Comparison of ENCODE assay signal across 22 cellular contexts in the genomic region with DNA sequence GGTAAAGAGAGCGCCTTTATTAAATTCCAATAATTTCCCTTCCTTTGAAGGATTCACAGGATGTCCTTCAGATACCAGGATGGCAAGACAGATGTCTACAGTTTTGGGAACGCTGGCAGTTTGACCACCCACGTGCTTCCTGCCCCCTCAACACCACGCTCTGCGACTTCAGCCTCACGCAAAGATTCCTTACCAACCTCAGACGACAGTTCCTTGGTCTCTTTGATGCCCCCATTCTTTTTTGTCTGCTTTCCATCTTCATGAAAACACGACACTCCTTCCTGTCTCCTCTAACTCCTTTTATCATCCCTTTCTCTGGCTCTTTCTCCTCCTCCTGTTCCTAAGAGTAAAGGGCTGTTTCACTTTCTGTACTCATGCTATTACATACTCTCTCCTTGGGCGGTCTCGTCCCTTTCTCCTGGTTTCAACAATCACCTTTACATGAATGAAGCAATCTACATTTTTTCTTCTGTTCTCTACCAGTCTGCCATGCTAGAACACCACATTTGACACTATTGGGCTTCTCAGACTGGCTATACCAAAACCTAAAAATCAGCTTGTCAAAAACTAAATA.
DNase-seq lines count a peak whose midpoint lies in the region; ATAC-seq, FAIRE-seq and TF ChIP-seq lines count a peak whose summit lies in the region.
"Had no signal": no experiment of that assay in that cellular context is flagged by ENCODE, and none has a peak within 500 bp of the region (broad histone marks: within the 10 kb centered on the region; RNA-seq: fewer than 3 reads in every experiment).

No MANE protein-coding gene starts in this region.

- H3K9me3 Mint-ChIP-seq in activated T-cell treated with anti-CD3 and anti-CD28 coated beads, Interleukin-2, amount 50 U/mL, for 72 hours, result no peaks in the 10 kb centered on the region
- H3K9me3 Mint-ChIP-seq in T-cell (no peaks in the 10 kb centered on the region), immature natural killer cell (no peaks in the 10 kb centered on the region)

- peaks cover 31% of the 10 kb centered on the region for H3K4me1 Mint-ChIP-seq in activated T-cell treated with anti-CD3 and anti-CD28 coated beads, Interleukin-2, amount 50 U/mL, for 72 hours (ENCODE audit: low read depth)
- peaks cover 48 to 54% (median 52%) of the 10 kb centered on the region in 3 donors for H3K4me1 Mint-ChIP-seq in T-cell
- H3K4me1 Mint-ChIP-seq in immature natural killer cell, result peaks cover 44 to 64% of the 10 kb centered on the region in 2 donors

- TF ChIP-seq POLR2A in upper lobe of left lung (IDR thresholded peaks at IDR 0.05), result no peak

- H3K27ac ChIP-seq in upper lobe of left lung, result peak overlapping the region in 1 of 4 donors; percentile 28
- H3K27ac ChIP-seq: psoas muscle, thoracic aorta had no signal

- no peaks in the 10 kb centered on the region for H3K27me3 Mint-ChIP-seq in activated T-cell treated with anti-CD3 and anti-CD28 coated beads, Interleukin-2, amount 50 U/mL, for 72 hours (ENCODE audit: low read depth)
- H3K27me3 Mint-ChIP-seq in T-cell (no peaks in the 10 kb centered on the region), immature natural killer cell (ENCODE audit: low read depth in 3 of 3) (peaks cover 0 to 6% (median 5%) of the 10 kb centered on the region in 3 donors)

- H3K36me3 Mint-ChIP-seq in activated T-cell treated with anti-CD3 and anti-CD28 coated beads, Interleukin-2, amount 50 U/mL, for 72 hours (ENCODE audit: insufficient read depth in 2 of 2), result peaks cover 11 to 23% of the 10 kb centered on the region in 2 donors
- H3K36me3 Mint-ChIP-seq in T-cell (peaks cover 34% of the 10 kb centered on the region), immature natural killer cell (peaks cover 18 to 36% (median 30%) of the 10 kb centered on the region in 3 donors)

- no peak for DNase-seq in activated T-cell treated with anti-CD3 and anti-CD28 coated beads, Interleukin-2, amount 50 U/mL, for 72 hours
- no peak for DNase-seq in activated T-cell treated with anti-CD3 and anti-CD28 coated beads, Interleukin-2, amount 50 U/mL, for 1 hour
- DNase-seq in T-cell (no peak), immature natural killer cell (no peak), HTR-8/SVneo (ENCODE audit: insufficient read length, low spot score) (no peak), upper lobe of left lung (no peak), epidermal melanocyte (ENCODE audit: insufficient read length, low spot score) (no peak)
- no peak for DNase-seq in stimulated activated naive CD8-positive, alpha-beta T cell treated with anti-CD3 and anti-CD28 coated beads, Interleukin-15, Interleukin-2, amounts not matched to agents 100 U/mL and 50 U/mL, for 24 hours
- DNase-seq: activated CD4-positive, CD25-positive, alpha-beta regulatory T cell; activated CD8-positive, alpha-beta memory T cell treated with anti-CD3 and anti-CD28 coated beads, Interleukin-2, amount 50 U/mL, for 48 hours; dorsolateral prefrontal cortex; foreskin melanocyte; kidney; mammary epithelial cell; MM.1S; NCI-H1436 treated with DMSO at 0.1 percent for 48 hours; NCI-H774; psoas muscle; SHP77; small intestine had no signal

- H3K4me1 ChIP-seq in upper lobe of left lung, result no peaks in the 10 kb centered on the region
- H3K4me1 ChIP-seq: HAP-1, psoas muscle had no signal

- peak; percentile 36 to 39 for ATAC-seq in activated T-cell treated with anti-CD3 and anti-CD28 coated beads, Interleukin-2, amount 50 U/mL, for 72 hours (replicated peaks in 1 of 2)
- ATAC-seq in T-cell (replicated peaks in 1 of 4) (peak in 2 of 4 experiments; percentile 28 to 36), upper lobe of left lung (ENCODE audit: low FRiP score in 2 of 2) (no peak)
- peak; percentile 36 for ATAC-seq in stimulated activated naive CD8-positive, alpha-beta T cell treated with anti-CD3 and anti-CD28 coated beads, Interleukin-15, Interleukin-2, amounts not matched to agents 100 U/mL and 50 U/mL, for 24 hours
- ATAC-seq: psoas muscle had no signal

- 74 to 77% methylated on average over 10 of the region's 10 CpGs for WGBS in upper lobe of left lung, 2 donors

- POLR2A ChIA-PET in T-cell (lab: Charles Lee), result no interaction called here

- CTCF ChIA-PET in T-cell (lab: Charles Lee), result interaction anchor here (0.6 to 1.2 kb wide), 8 partner anchors 10 to 217 kb away, joined by 3 to 7 read pairs (median 4); no protein-coding TSS in a partner anchor

- H3K27me3 ChIP-seq in upper lobe of left lung, result no peaks in the 10 kb centered on the region
- H3K27me3 ChIP-seq: dorsolateral prefrontal cortex had no signal

- no peak for TF ChIP-seq EP300 in upper lobe of left lung (IDR thresholded peaks at IDR 0.05)

- H3K4me3 Mint-ChIP-seq in activated T-cell treated with anti-CD3 and anti-CD28 coated beads, Interleukin-2, amount 50 U/mL, for 72 hours, result peak overlapping the region; percentile 37 to 72
- peak overlapping the region; percentile 0 to 44 (median 3) for H3K4me3 Mint-ChIP-seq in T-cell
- H3K4me3 Mint-ChIP-seq in immature natural killer cell, result no peak overlapping the region

- H3K4me3 ChIP-seq in upper lobe of left lung, result no peak overlapping the region
- H3K4me3 ChIP-seq: dorsolateral prefrontal cortex, HAP-1, psoas muscle, thoracic aorta had no signal

- peak overlapping the region; percentile 71 for H3K27ac Mint-ChIP-seq in activated T-cell treated with anti-CD3 and anti-CD28 coated beads, Interleukin-2, amount 50 U/mL, for 72 hours
- H3K27ac Mint-ChIP-seq in T-cell (peak overlapping the region; percentile 77 to 90), immature natural killer cell (peak overlapping the region; percentile 25 to 67 (median 45))

- H3K9me3 ChIP-seq in upper lobe of left lung, result no peaks in the 10 kb centered on the region
- H3K9me3 ChIP-seq: HAP-1, psoas muscle, thoracic aorta had no signal

- peaks cover 0 to 23% (median 9%) of the 10 kb centered on the region in 4 donors for H3K36me3 ChIP-seq in upper lobe of left lung
- H3K36me3 ChIP-seq: HAP-1 had no signal

- FAIRE-seq in HTR-8/SVneo (lab: Jason Lieb, UNC), result no peak
- FAIRE-seq: kidney, small intestine had no signal

- no peak for TF ChIP-seq CTCF in upper lobe of left lung (IDR thresholded peaks at IDR 0.05)

Comparison
In these comparisons a context has a peak if more than half of its experiments do, and no peak if none do; other contexts are left out.
1. ATAC-seq: peak in activated T-cell treated with anti-CD3 and anti-CD28 coated beads, Interleukin-2, amount 50 U/mL, for 72 hours (2 of 2) and stimulated activated naive CD8-positive, alpha-beta T cell treated with anti-CD3 and anti-CD28 coated beads, Interleukin-15, Interleukin-2, amounts not matched to agents 100 U/mL and 50 U/mL, for 24 hours (single experiment); none in upper lobe of left lung (0 of 2).
2. H3K4me3 Mint-ChIP-seq: peak in activated T-cell treated with anti-CD3 and anti-CD28 coated beads, Interleukin-2, amount 50 U/mL, for 72 hours (2 of 2) and T-cell (3 of 3); none in immature natural killer cell (0 of 5).
3. Peak in every context shown above with its lines, with median percentiles within 50 percentile points of each other: H3K27ac Mint-ChIP-seq.